In genomic region chr6:127345521-127345920, GRCh38 we compare ENCODE assay signal across 15 cellular contexts.
"Had no signal": no experiment of that assay in that cellular context is flagged by ENCODE, and none has a peak within 500 bp of the region (broad histone marks: within the 10 kb centered on the region; RNA-seq: fewer than 3 reads in every experiment).

No MANE protein-coding gene starts in this region.

- H3K27me3 ChIP-seq: spleen had no signal

- H3K4me3 Mint-ChIP-seq: activated naive CD8-positive, alpha-beta T cell treated with anti-CD3 and anti-CD28 coated beads for 36 hours; activated T-cell treated with anti-CD3 and anti-CD28 coated beads, Interleukin-2, amount 50 U/mL, for 24 hours; endodermal cell; stimulated activated naive CD8-positive, alpha-beta T cell treated with anti-CD3 and anti-CD28 coated beads, Interleukin-15, Interleukin-2, amounts not matched to agents 100 ng/mL and 50 ng/mL, for 24 hours had no signal

- ATAC-seq: esophagus mucosa; naive thymus-derived CD4-positive, alpha-beta T cell; psoas muscle; sciatic nerve had no signal

- H3K36me3 ChIP-seq: spleen had no signal

- H3K4me3 ChIP-seq: psoas muscle, spleen had no signal

- DNase-seq: activated CD4-positive, alpha-beta T cell treated with anti-CD3 and anti-CD28 coated beads, Interleukin-2, amount 50 U/mL, for 48 hours; activated CD4-positive, CD25-positive, alpha-beta regulatory T cell treated with anti-CD3 and anti-CD28 coated beads, Interleukin-2, amount 50 U/mL, for 72 hours; activated effector memory CD4-positive, alpha-beta T cell treated with anti-CD3 and anti-CD28 coated beads, Interleukin-2, amount 50 U/mL, for 16 hours; activated naive CD8-positive, alpha-beta T cell treated with anti-CD3 and anti-CD28 coated beads for 36 hours; activated T-cell treated with anti-CD3 and anti-CD28 coated beads, Interleukin-2, amount 50 U/mL, for 24 hours; dermis blood vessel endothelial cell; endodermal cell; naive thymus-derived CD4-positive, alpha-beta T cell; psoas muscle; spleen; T-helper 1 cell; T1000 had no signal

- H3K4me1 Mint-ChIP-seq: endodermal cell had no signal

- H3K27ac Mint-ChIP-seq: activated naive CD8-positive, alpha-beta T cell treated with anti-CD3 and anti-CD28 coated beads for 36 hours; activated T-cell treated with anti-CD3 and anti-CD28 coated beads, Interleukin-2, amount 50 U/mL, for 24 hours; endodermal cell; naive thymus-derived CD4-positive, alpha-beta T cell; stimulated activated naive CD8-positive, alpha-beta T cell treated with anti-CD3 and anti-CD28 coated beads, Interleukin-15, Interleukin-2, amounts not matched to agents 100 ng/mL and 50 ng/mL, for 24 hours had no signal

- H3K27ac ChIP-seq: psoas muscle had no signal

- H3K27me3 Mint-ChIP-seq: activated naive CD8-positive, alpha-beta T cell treated with anti-CD3 and anti-CD28 coated beads for 36 hours; activated T-cell treated with anti-CD3 and anti-CD28 coated beads, Interleukin-2, amount 50 U/mL, for 24 hours; naive thymus-derived CD4-positive, alpha-beta T cell; stimulated activated naive CD8-positive, alpha-beta T cell treated with anti-CD3 and anti-CD28 coated beads, Interleukin-15, Interleukin-2, amounts not matched to agents 100 ng/mL and 50 ng/mL, for 24 hours had no signal
